In genomic region chr16:71896688-71897368, GRCh38 we compare ENCODE assay signal across 9 cellular contexts. TPM values are rescaled to one million over a fixed set of nuclear protein-coding genes. Genes with fewer than 3 reads are reported as not detected.
DNase-seq lines count a peak whose midpoint lies in the region; ATAC-seq and TF ChIP-seq lines count a peak whose summit lies in the region.
"Had no signal": no experiment of that assay in that cellular context is flagged by ENCODE, and none has a peak within 500 bp of the region (broad histone marks: within the 10 kb centered on the region; RNA-seq: fewer than 3 reads in every experiment).

No MANE protein-coding gene starts in this region.

- H3K36me3 ChIP-seq in SJSA1: peaks cover 24% of the 10 kb centered on the region
- H3K36me3 ChIP-seq in sigmoid colon: no peaks in the 10 kb centered on the region

- DNase-seq in SJSA1 (ENCODE audit: low read depth in 1 of 2, low spot score in 2 of 2): no peak
- DNase-seq in fibroblast of the aortic adventitia (ENCODE audit: low read depth): no peak
- DNase-seq in sigmoid colon: no peak
- no peak for DNase-seq in HuH-7 (ENCODE audit: low spot score)
- no peak for DNase-seq in middle frontal gyrus (ENCODE audit: extremely low spot score, low spot score)
- no peak for DNase-seq in NCI-H526 treated with DMSO at 0.1 percent for 48 hours (lab: John Stamatoyannopoulos, UW)
- DNase-seq: T-helper 9 cell had no signal

- peaks cover 4% of the 10 kb centered on the region; the same call in 1 of the 2 replicates for H3K4me1 ChIP-seq in SJSA1 (replicated peaks)
- H3K4me1 ChIP-seq in sigmoid colon: peaks cover 0 to 63% (median 56%) of the 10 kb centered on the region in 4 donors

- no peak for TF ChIP-seq EP300 in sigmoid colon (IDR thresholded peaks at IDR 0.05)

- H3K27ac ChIP-seq in SJSA1: no peak overlapping the region
- H3K27ac ChIP-seq in sigmoid colon: peak overlapping the region; percentile 91 to 99 (median 96)

- TF ChIP-seq CTCF in GM12875 (IDR thresholded peaks at IDR 0.05; ENCODE audit: borderline replicate concordance, insufficient read depth, low read depth, low read length) (no peak), fibroblast of the aortic adventitia (IDR thresholded peaks at IDR 0.05; ENCODE audit: insufficient read depth, low read length) (no peak), sigmoid colon (IDR thresholded peaks at IDR 0.05) (no peak)

- H3K27me3 ChIP-seq in SJSA1 (replicated peaks) (no peaks in the 10 kb centered on the region), sigmoid colon (no peaks in the 10 kb centered on the region)

- intact Hi-C loops in sigmoid colon (cut with DNase I): loop anchor here (5.0 kb wide), 3 partner anchors 65 to 195 kb away; partner anchors contain the start of genes DHODH, DHX38 and TXNL4B

- no peaks in the 10 kb centered on the region for H3K9me3 ChIP-seq in SJSA1 (replicated peaks)
- no peaks in the 10 kb centered on the region for H3K9me3 ChIP-seq in sigmoid colon

- 37 to 46% methylated on average over 15 of the region's 15 CpGs for WGBS in sigmoid colon, 2 donors

- no peak for TF ChIP-seq POLR2A in sigmoid colon (IDR thresholded peaks at IDR 0.05)

- no peak for ATAC-seq in GM21723 (IDR thresholded peaks at IDR 0.05; ENCODE audit: unreplicated experiment)

- peak overlapping the region; percentile 65 for H3K4me3 ChIP-seq in GM12875 (ENCODE audit: low read depth, low read length)
- peak overlapping the region; percentile 75 for H3K4me3 ChIP-seq in SJSA1
- H3K4me3 ChIP-seq in fibroblast of the aortic adventitia (ENCODE audit: low read depth, low read length): peak overlapping the region; percentile 87
- peak overlapping the region; percentile 79 to 95 (median 90) for H3K4me3 ChIP-seq in sigmoid colon

RNA-seq across cellular contexts. Expression of gene IST1, which starts 1.5 kb away (rescaled TPM):
- total RNA-seq in SJSA1 (2014; rRNA removed; shearing (Covaris generic)): 231 and 233 TPM in 2 replicates
- total RNA-seq in fibroblast of the aortic adventitia (ENCODE audit: low replicate concordance) (172 and 273 TPM in 2 replicates), sigmoid colon (100 to 1,000 TPM; 117 to 176 (median 170) TPM)
- polyA plus RNA-seq in sigmoid colon: 100 to 1,000 TPM; 133 to 182 (median 155) TPM

RNA-seq across cellular contexts. Expression of gene ZNF821, which starts 12.8 kb away (rescaled TPM):
- total RNA-seq in SJSA1 (2014; rRNA removed; shearing (Covaris generic)): 4.2 and 19.2 TPM in 2 replicates
- total RNA-seq in fibroblast of the aortic adventitia (ENCODE audit: low replicate concordance) (3.1 and 7.3 TPM in 2 replicates), sigmoid colon (1 to 10 TPM; 2.3 to 9.5 (median 7.5) TPM)
- 10 to 100 TPM in 2 of 3 donors, 1 to 10 TPM in 1; 10.0 to 16.8 (median 11.8) TPM for polyA plus RNA-seq in sigmoid colon

RNA-seq across cellular contexts. Expression of gene ATXN1L, which starts 51.1 kb away (rescaled TPM):
- 9.9 and 24.2 TPM in 2 replicates for total RNA-seq in SJSA1 (2014; rRNA removed; shearing (Covaris generic))
- total RNA-seq in fibroblast of the aortic adventitia (ENCODE audit: low replicate concordance) (8.3 and 16.0 TPM in 2 replicates), sigmoid colon (10 to 100 TPM; 22.8 to 25.0 (median 24.4) TPM)
- 10 to 100 TPM in 1 of 3 donors, 1 to 10 TPM in 2; 6.6 to 13.8 (median 8.1) TPM for polyA plus RNA-seq in sigmoid colon
